ENCODE assay signal across 8 cellular contexts in genomic region chr11:110907629-110908028, GRCh38.
DNase-seq lines count a peak whose midpoint lies in the region; ATAC-seq, FAIRE-seq and TF ChIP-seq lines count a peak whose summit lies in the region.

No MANE protein-coding gene starts in this region.

- H3K9me3 ChIP-seq in HEK293 (ENCODE audit: control insufficient read depth, insufficient read depth, low read depth, low read length) = no peaks in the 10 kb centered on the region
- no peaks in the 10 kb centered on the region for H3K9me3 ChIP-seq in HAP-1

- POLR2A ChIA-PET in HEK293 (lab: Yijun Ruan, JAX) = no interaction called here

- FAIRE-seq in GM19239 (lab: Jason Lieb, UNC) = no peak

- DNase-seq in CD1c-positive myeloid dendritic cell (ENCODE audit: extremely low spot score) (peak; percentile 73), SIG-M5 (lab: John Stamatoyannopoulos, UW) (peak; percentile 7), fibroblast of mammary gland (ENCODE audit: low read depth) (peak; percentile 98), HAP-1 (ENCODE audit: low spot score in 2 of 2) (no peak), GM19239 (ENCODE audit: insufficient read length, low spot score) (no peak), Right ventricle myocardium superior (no peak), NCI-H1092 treated with DMSO at 0.1 percent for 48 hours (lab: John Stamatoyannopoulos, UW) (no peak)

- no peak for TF ChIP-seq CTCF in HEK293 (tag by site-specific recombination; IDR thresholded peaks at IDR 0.05)
- TF ChIP-seq CTCF in fibroblast of mammary gland (conservative IDR thresholded peaks at IDR 0.05; ENCODE audit: control insufficient read depth, insufficient read depth, low read depth, low read length) = no peak

- peaks cover 11% of the 10 kb centered on the region; the same call in 1 of the 2 replicates for H3K4me1 ChIP-seq in HEK293 (ENCODE audit: control insufficient read depth, insufficient read depth, low read length)
- H3K4me1 ChIP-seq in HAP-1 = peaks cover 4% of the 10 kb centered on the region; the same call in 1 of the 2 replicates

- CTCF ChIA-PET in HEK293 (lab: Yijun Ruan, JAX) = interaction anchor here (0.6 kb wide), 1 partner anchor 1202 kb away, joined by 3 read pairs; no protein-coding TSS in a partner anchor

- no peaks in the 10 kb centered on the region for H3K27me3 ChIP-seq in HAP-1 (ENCODE audit: low read depth)

- H3K27ac ChIP-seq in HEK293 (ENCODE audit: extremely low read depth, low read depth, low read length) = no peak overlapping the region

- in situ Hi-C loops in HAP-1 (cut with MboI; ENCODE audit: low sequenced_read_pairs) = no loop called here

- H3K4me3 ChIP-seq in HEK293 (ENCODE audit: low read depth, low read length) (no peak overlapping the region), fibroblast of mammary gland (ENCODE audit: control insufficient read depth, low read depth, low read length) (no peak overlapping the region), HAP-1 (no peak overlapping the region)

- ATAC-seq in Right ventricle myocardium superior (ENCODE audit: poor library complexity) = no peak

- H3K36me3 ChIP-seq in HEK293 (ENCODE audit: control insufficient read depth in 2 of 2, insufficient read depth in 1 of 2, low read length in 2 of 2) (no peaks in the 10 kb centered on the region), HAP-1 (replicated peaks) (no peaks in the 10 kb centered on the region)

- intact Hi-C loops in Right ventricle myocardium superior (cut with DNase I) = no loop called here

TF ChIP-seq in HEK293, 187 proteins besides CTCF, POLR2A, EP300 and RAD21 (continues in another document):
- no peak for TF ChIP-seq ZBTB17 (tag by site-specific recombination; IDR thresholded peaks at IDR 0.05)
- TF ChIP-seq PRDM10 (tag by site-specific recombination; IDR thresholded peaks at IDR 0.05) = peak; percentile 46; the same call in 1 of the 2 replicates
- peak; percentile 69; the same call in 1 of the 2 replicates for TF ChIP-seq FEZF1 (tag by site-specific recombination; IDR thresholded peaks at IDR 0.05)
- no peak for TF ChIP-seq ZNF473 (tag by site-specific recombination; IDR thresholded peaks at IDR 0.05)
- TF ChIP-seq ZNF140 (tag by site-specific recombination; IDR thresholded peaks at IDR 0.05) = no peak
- no peak for TF ChIP-seq INSM2 (tag by site-specific recombination; IDR thresholded peaks at IDR 0.05)
- TF ChIP-seq ZNF571 (tag by site-specific recombination; IDR thresholded peaks at IDR 0.05) = no peak
- TF ChIP-seq ZNF133 (tag by site-specific recombination; IDR thresholded peaks at IDR 0.05) = no peak
- TF ChIP-seq SP7 (tag by site-specific recombination; IDR thresholded peaks at IDR 0.05) = peak; percentile 67; the same call in 1 of the 2 replicates
- TF ChIP-seq BCL6B (tag by site-specific recombination; IDR thresholded peaks at IDR 0.05) = 0 out of 2 replicates have a peak, but pooled peaks have one; percentile 27
- TF ChIP-seq ZNF239 (tag by site-specific recombination; IDR thresholded peaks at IDR 0.05) = no peak
- TF ChIP-seq PRDM4 (tag by site-specific recombination; IDR thresholded peaks at IDR 0.05) = no peak
- TF ChIP-seq ZNF837 (tag by site-specific recombination; IDR thresholded peaks at IDR 0.05) = no peak
- TF ChIP-seq TSHZ1 (tag by site-specific recombination; IDR thresholded peaks at IDR 0.05; ENCODE audit: borderline replicate concordance) = peak; percentile 29; the same call in 1 of the 2 replicates
- no peak for TF ChIP-seq ZIC2 (tag by site-specific recombination; IDR thresholded peaks at IDR 0.05)

Comparison
In these comparisons a context has a peak if more than half of its experiments do, and no peak if none do; other contexts are left out.
1. DNase-seq: peak in CD1c-positive myeloid dendritic cell (single experiment), SIG-M5 (single experiment) and fibroblast of mammary gland (single experiment); none in HAP-1 (0 of 2), GM19239 (single experiment), Right ventricle myocardium superior (single experiment) and NCI-H1092 treated with DMSO at 0.1 percent for 48 hours (single experiment).